In genomic region chr18:35856178-35856577, GRCh38 we compare ENCODE assay signal across 16 cellular contexts.
DNase-seq lines count a peak whose midpoint lies in the region; ATAC-seq and TF ChIP-seq lines count a peak whose summit lies in the region.
"Had no signal": no experiment of that assay in that cellular context is flagged by ENCODE, and none has a peak within 500 bp of the region (broad histone marks: within the 10 kb centered on the region; RNA-seq: fewer than 3 reads in every experiment).

No MANE protein-coding gene starts in this region.

- H2BK5ac ChIP-seq in H9 (ENCODE audit: insufficient read length, low read length) = no peak overlapping the region

- no peak overlapping the region for H4K91ac ChIP-seq in H9 (ENCODE audit: insufficient read length, low read depth, low read length)

- DNase-seq in H9 = no peak
- peak; percentile 42 for DNase-seq in esophagus muscularis mucosa (ENCODE audit: extremely low spot score)
- no peak for DNase-seq in NCI-H146 (lab: John Stamatoyannopoulos, UW)
- no peak for DNase-seq in GM20000 (ENCODE audit: low spot score)
- no peak for DNase-seq in NOMO-1 treated with DMSO at 0.1 percent for 48 hours (lab: John Stamatoyannopoulos, UW; ENCODE audit: unreplicated experiment)
- DNase-seq: Calu3; CD8-positive, alpha-beta T cell; DMS79 treated with DMSO at 0.1 percent for 48 hours; GF-D8; GOT3; H7 had no signal

- no peak overlapping the region for H3T11ph ChIP-seq in H9 (ENCODE audit: low read length)

- no peaks in the 10 kb centered on the region for H3K23me2 ChIP-seq in H9 (ENCODE audit: insufficient read length, low read depth, low read length, poor library complexity, severe bottlenecking)

- no peak for ATAC-seq in HG02588 (IDR thresholded peaks at IDR 0.05; ENCODE audit: unreplicated experiment)
- ATAC-seq: CD8-positive, alpha-beta T cell had no signal

- H4K8ac ChIP-seq in H9 (replicated peaks; ENCODE audit: insufficient read length, low read depth, low read length) = no peak overlapping the region

- H3K27ac Mint-ChIP-seq in H9 = no peak overlapping the region
- H3K27ac Mint-ChIP-seq: B cell; CD8-positive, alpha-beta T cell had no signal

- no peak overlapping the region for H2BK15ac ChIP-seq in H9 (ENCODE audit: low read depth, low read length)

- H3K4me1 Mint-ChIP-seq in H9 = peaks cover 20 to 29% of the 10 kb centered on the region in 2 experiments
- H3K4me1 Mint-ChIP-seq: B cell had no signal

- no peak overlapping the region for H2AK5ac ChIP-seq in H9 (ENCODE audit: insufficient read length, low read length)

- H3K18ac ChIP-seq in H9 (ENCODE audit: insufficient read length, low read depth, low read length) = no peak overlapping the region

- intact Hi-C loops in esophagus muscularis mucosa (cut with DNase I) = no loop called here

- no peaks in the 10 kb centered on the region for H3K36me3 ChIP-seq in OCI-LY1 (ENCODE audit: insufficient read depth, low read length)
- H3K36me3 ChIP-seq in esophagus muscularis mucosa = no peaks in the 10 kb centered on the region
- H3K36me3 ChIP-seq: BLaER1 treated with 17β-estradiol and CSF1 and Interleukin-3, amounts not matched to agents 10 nM and 100 nM had no signal

- no peak overlapping the region for H3K4me3 Mint-ChIP-seq in H9
- H3K4me3 Mint-ChIP-seq: B cell; CD8-positive, alpha-beta T cell had no signal

- H3F3A ChIP-seq in OCI-LY1 (ENCODE audit: insufficient read depth, low read length) = no peaks in the 10 kb centered on the region

- no peak overlapping the region for H3K56ac ChIP-seq in H9 (ENCODE audit: insufficient read length, low read depth, low read length)

- no peaks in the 10 kb centered on the region for H3K9me2 ChIP-seq in OCI-LY1 (ENCODE audit: low read depth, low read length)

- no peak for TF ChIP-seq POLR2A in esophagus muscularis mucosa (IDR thresholded peaks at IDR 0.05; ENCODE audit: low read depth)

- no peak overlapping the region for H4K5ac ChIP-seq in H9 (ENCODE audit: insufficient read length, low read depth, low read length)

- H2BK20ac ChIP-seq in H9 (ENCODE audit: low read depth, low read length, poor library complexity, severe bottlenecking) = no peak overlapping the region

- no peaks in the 10 kb centered on the region for H3K79me1 ChIP-seq in H9 (ENCODE audit: insufficient read depth, low read depth, low read length, poor library complexity, severe bottlenecking)

- H3K27me3 ChIP-seq in H9 (ENCODE audit: insufficient read depth, low read length) = no peaks in the 10 kb centered on the region
- no peaks in the 10 kb centered on the region for H3K27me3 ChIP-seq in OCI-LY1 (ENCODE audit: insufficient read depth, low read length)
- H3K27me3 ChIP-seq in esophagus muscularis mucosa = no peaks in the 10 kb centered on the region
- H3K27me3 ChIP-seq: BLaER1 treated with 17β-estradiol and CSF1 and Interleukin-3, amounts not matched to agents 10 nM and 100 nM had no signal

- no peak for TF ChIP-seq EP300 in esophagus muscularis mucosa (IDR thresholded peaks at IDR 0.05)

- TF ChIP-seq CTCF in H9 (conservative IDR thresholded peaks at IDR 0.05) = 0 out of 3 replicates have a peak, but pooled peaks have one; percentile 16
- peak; percentile 16; the same call in 1 of the 2 replicates for TF ChIP-seq CTCF in OCI-LY1 (IDR thresholded peaks at IDR 0.05; ENCODE audit: low read length)
- no peak for TF ChIP-seq CTCF in esophagus muscularis mucosa (IDR thresholded peaks at IDR 0.05)
- TF ChIP-seq CTCF in GM20000 (IDR thresholded peaks at IDR 0.05; ENCODE audit: extremely low read depth, missing control alignments) = no peak

- H3K4me3 ChIP-seq in OCI-LY1 (ENCODE audit: low read depth, low read length, poor library complexity, severe bottlenecking) (no peak overlapping the region), esophagus muscularis mucosa (no peak overlapping the region)
- H3K4me3 ChIP-seq: BLaER1 treated with 17β-estradiol and CSF1 and Interleukin-3, amounts not matched to agents 10 nM and 100 nM had no signal

- no peak overlapping the region for H3K4ac ChIP-seq in H9 (ENCODE audit: low read depth, low read length)

- H3K27ac ChIP-seq in H9 (ENCODE audit: insufficient read length, low read depth, low read length) (no peak overlapping the region), OCI-LY1 (ENCODE audit: low read depth, low read length, poor library complexity, severe bottlenecking) (no peak overlapping the region), esophagus muscularis mucosa (replicated peaks in 1 of 4) (peak overlapping the region in 1 of 4 donors; percentile 23)
- H3K27ac ChIP-seq: BLaER1 treated with 17β-estradiol and CSF1 and Interleukin-3, amounts not matched to agents 10 nM and 100 nM; HL-60 had no signal

- no peak overlapping the region for H3K14ac ChIP-seq in H9 (ENCODE audit: insufficient read depth, low read length)

- H3K27me3 Mint-ChIP-seq in H9 (ENCODE audit: low read depth) = no peaks in the 10 kb centered on the region

- H3K4me2 ChIP-seq in H9 (ENCODE audit: insufficient read depth, insufficient read length, low read length) = no peak overlapping the region
- H3K4me2 ChIP-seq in OCI-LY1 (ENCODE audit: low read length) = no peak overlapping the region
- H3K4me2 ChIP-seq: BLaER1 treated with 17β-estradiol and CSF1 and Interleukin-3, amounts not matched to agents 10 nM and 100 nM had no signal

- H3K79me2 ChIP-seq in H9 (ENCODE audit: insufficient read depth, low read length) = no peaks in the 10 kb centered on the region
- H3K79me2 ChIP-seq in OCI-LY1 (ENCODE audit: insufficient read depth, low read length) = no peaks in the 10 kb centered on the region

- peaks cover 12% of the 10 kb centered on the region for H3K4me1 ChIP-seq in H9 (ENCODE audit: insufficient read depth, low read length)
- H3K4me1 ChIP-seq in OCI-LY1 (ENCODE audit: insufficient read depth, low read length, severe bottlenecking) = no peaks in the 10 kb centered on the region
- H3K4me1 ChIP-seq in esophagus muscularis mucosa = peaks cover 0 to 48% (median 40%) of the 10 kb centered on the region in 4 donors
- H3K4me1 ChIP-seq: BLaER1 treated with 17β-estradiol and CSF1 and Interleukin-3, amounts not matched to agents 10 nM and 100 nM had no signal

- no peak overlapping the region for H3K23ac ChIP-seq in H9 (ENCODE audit: insufficient read length, low read depth, low read length)

- peaks cover 13 to 22% (median 15%) of the 10 kb centered on the region in 3 experiments for H3K36me3 Mint-ChIP-seq in H9 (ENCODE audit: insufficient read depth in 1 of 3, low read depth in 3 of 3)
- H3K36me3 Mint-ChIP-seq: CD8-positive, alpha-beta T cell had no signal

- no peak overlapping the region for H3K9ac ChIP-seq in H9 (ENCODE audit: extremely low read depth, insufficient read length, low read length)
- H3K9ac ChIP-seq in OCI-LY1 (ENCODE audit: low read length) = no peak overlapping the region
- H3K9ac ChIP-seq: BLaER1 treated with 17β-estradiol and CSF1 and Interleukin-3, amounts not matched to agents 10 nM and 100 nM had no signal

- no peak overlapping the region for H2BK12ac ChIP-seq in H9 (ENCODE audit: insufficient read length, low read depth, low read length)

- peaks cover 10 to 12% of the 10 kb centered on the region in 2 experiments for H3K9me3 Mint-ChIP-seq in H9
- H3K9me3 Mint-ChIP-seq: CD8-positive, alpha-beta T cell had no signal

- no peak overlapping the region for H2AFZ ChIP-seq in H9 (ENCODE audit: low read length)
- no peak overlapping the region for H2AFZ ChIP-seq in OCI-LY1 (ENCODE audit: low read length)

- no CpG with 5 or more reads among the region's 3 CpGs for WGBS in H9 (ENCODE audit: extremely low coverage, insufficient read length, low lambda C conversion rate)
- WGBS in esophagus muscularis mucosa = 78% methylated on average over 3 of the region's 3 CpGs

- no peak overlapping the region for H2BK120ac ChIP-seq in H9 (ENCODE audit: low read depth, low read length, poor library complexity, severe bottlenecking)

- H4K20me1 ChIP-seq in H9 (ENCODE audit: control insufficient read depth, insufficient read depth, insufficient read length) (no peaks in the 10 kb centered on the region), OCI-LY1 (ENCODE audit: insufficient read depth, low read length) (no peaks in the 10 kb centered on the region)
- H4K20me1 ChIP-seq: BLaER1 treated with 17β-estradiol and CSF1 and Interleukin-3, amounts not matched to agents 10 nM and 100 nM had no signal

- no peaks in the 10 kb centered on the region for H3K9me3 ChIP-seq in H9 (ENCODE audit: control insufficient read depth, low read depth, low read length)
- H3K9me3 ChIP-seq in OCI-LY1 (ENCODE audit: low read length) = no peaks in the 10 kb centered on the region
- H3K9me3 ChIP-seq in esophagus muscularis mucosa = peaks cover 0 to 5% (median 0%) of the 10 kb centered on the region in 4 donors

Comparison
In these comparisons a context has a peak if more than half of its experiments do, and no peak if none do; other contexts are left out.
1. CTCF ChIP-seq: peak in H9 (single experiment) and OCI-LY1 (single experiment); none in esophagus muscularis mucosa (0 of 3) and GM20000 (single experiment).